ENCODE assay signal across 1 cellular context in the genomic region with DNA sequence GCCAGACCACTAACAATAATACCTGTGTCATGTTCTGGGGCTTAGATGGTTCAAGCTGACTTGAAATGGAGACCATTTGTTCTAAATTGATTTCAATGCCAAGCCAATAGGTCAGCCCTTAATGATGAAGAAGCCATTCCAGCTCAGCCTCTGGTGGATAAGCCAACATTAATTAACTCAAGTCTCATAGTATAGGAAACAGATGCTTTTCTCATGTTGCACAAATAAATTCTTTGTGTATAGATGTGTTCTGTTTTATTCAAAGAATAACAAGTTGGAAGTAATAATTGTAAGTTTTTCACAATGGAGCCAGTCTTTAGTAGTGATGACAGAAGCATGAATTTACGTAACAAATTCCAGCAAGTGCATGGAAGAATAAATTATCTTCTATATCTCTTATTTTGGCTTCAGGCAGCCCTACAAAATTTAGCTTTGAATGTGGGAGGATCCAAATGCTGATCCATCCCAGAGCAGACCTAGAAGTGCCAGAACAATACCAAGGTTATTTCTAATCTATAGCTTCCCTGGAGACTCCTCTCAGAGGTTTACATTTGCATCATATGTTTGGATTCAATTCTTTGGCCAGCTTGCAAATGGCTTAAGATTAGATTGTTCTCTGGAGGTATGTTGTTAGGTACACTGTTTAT.
TF ChIP-seq lines count a peak whose summit lies in the region.

No MANE protein-coding gene starts in this region.

TF ChIP-seq in SK-N-SH, 30 proteins besides CTCF, POLR2A, EP300 and RAD21 (continued from another document):
- TF ChIP-seq, protein P1, sequence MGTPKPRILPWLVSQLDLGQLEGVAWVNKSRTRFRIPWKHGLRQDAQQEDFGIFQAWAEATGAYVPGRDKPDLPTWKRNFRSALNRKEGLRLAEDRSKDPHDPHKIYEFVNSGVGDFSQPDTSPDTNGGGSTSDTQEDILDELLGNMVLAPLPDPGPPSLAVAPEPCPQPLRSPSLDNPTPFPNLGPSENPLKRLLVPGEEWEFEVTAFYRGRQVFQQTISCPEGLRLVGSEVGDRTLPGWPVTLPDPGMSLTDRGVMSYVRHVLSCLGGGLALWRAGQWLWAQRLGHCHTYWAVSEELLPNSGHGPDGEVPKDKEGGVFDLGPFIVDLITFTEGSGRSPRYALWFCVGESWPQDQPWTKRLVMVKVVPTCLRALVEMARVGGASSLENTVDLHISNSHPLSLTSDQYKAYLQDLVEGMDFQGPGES (IDR thresholded peaks at IDR 0.05; ENCODE audit: low read depth, low read length) = no peak
- TF ChIP-seq TAF1 (IDR thresholded peaks at IDR 0.05; ENCODE audit: borderline replicate concordance, low read depth, low read length) (0 out of 2 replicates have a peak, but pooled peaks have one; percentile 5), FOXJ3 (CRISPR knock-in tag; IDR thresholded peaks at IDR 0.05) (no peak), SMC3 (IDR thresholded peaks at IDR 0.05; ENCODE audit: low read depth, low read length) (no peak), CHD2 (IDR thresholded peaks at IDR 0.05; ENCODE audit: low read length, partially characterized antibody) (no peak), NRF1 (IDR thresholded peaks at IDR 0.05; ENCODE audit: low read depth, low read length) (no peak), RFX5 (IDR thresholded peaks at IDR 0.05; ENCODE audit: low read length) (no peak), FOSL2 (IDR thresholded peaks at IDR 0.05; ENCODE audit: borderline replicate concordance, low read depth) (no peak), MEF2A (IDR thresholded peaks at IDR 0.05; ENCODE audit: borderline replicate concordance, low read depth) (no peak), MXI1 (IDR thresholded peaks at IDR 0.05; ENCODE audit: low read depth, low read length) (no peak), YY1 (IDR thresholded peaks at IDR 0.05; ENCODE audit: low read depth) (no peak)
- TF ChIP-seq, protein P2, sequence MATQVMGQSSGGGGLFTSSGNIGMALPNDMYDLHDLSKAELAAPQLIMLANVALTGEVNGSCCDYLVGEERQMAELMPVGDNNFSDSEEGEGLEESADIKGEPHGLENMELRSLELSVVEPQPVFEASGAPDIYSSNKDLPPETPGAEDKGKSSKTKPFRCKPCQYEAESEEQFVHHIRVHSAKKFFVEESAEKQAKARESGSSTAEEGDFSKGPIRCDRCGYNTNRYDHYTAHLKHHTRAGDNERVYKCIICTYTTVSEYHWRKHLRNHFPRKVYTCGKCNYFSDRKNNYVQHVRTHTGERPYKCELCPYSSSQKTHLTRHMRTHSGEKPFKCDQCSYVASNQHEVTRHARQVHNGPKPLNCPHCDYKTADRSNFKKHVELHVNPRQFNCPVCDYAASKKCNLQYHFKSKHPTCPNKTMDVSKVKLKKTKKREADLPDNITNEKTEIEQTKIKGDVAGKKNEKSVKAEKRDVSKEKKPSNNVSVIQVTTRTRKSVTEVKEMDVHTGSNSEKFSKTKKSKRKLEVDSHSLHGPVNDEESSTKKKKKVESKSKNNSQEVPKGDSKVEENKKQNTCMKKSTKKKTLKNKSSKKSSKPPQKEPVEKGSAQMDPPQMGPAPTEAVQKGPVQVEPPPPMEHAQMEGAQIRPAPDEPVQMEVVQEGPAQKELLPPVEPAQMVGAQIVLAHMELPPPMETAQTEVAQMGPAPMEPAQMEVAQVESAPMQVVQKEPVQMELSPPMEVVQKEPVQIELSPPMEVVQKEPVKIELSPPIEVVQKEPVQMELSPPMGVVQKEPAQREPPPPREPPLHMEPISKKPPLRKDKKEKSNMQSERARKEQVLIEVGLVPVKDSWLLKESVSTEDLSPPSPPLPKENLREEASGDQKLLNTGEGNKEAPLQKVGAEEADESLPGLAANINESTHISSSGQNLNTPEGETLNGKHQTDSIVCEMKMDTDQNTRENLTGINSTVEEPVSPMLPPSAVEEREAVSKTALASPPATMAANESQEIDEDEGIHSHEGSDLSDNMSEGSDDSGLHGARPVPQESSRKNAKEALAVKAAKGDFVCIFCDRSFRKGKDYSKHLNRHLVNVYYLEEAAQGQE (IDR thresholded peaks at IDR 0.05; ENCODE audit: low read depth, low read length) = no peak
- TF ChIP-seq, protein P3, sequence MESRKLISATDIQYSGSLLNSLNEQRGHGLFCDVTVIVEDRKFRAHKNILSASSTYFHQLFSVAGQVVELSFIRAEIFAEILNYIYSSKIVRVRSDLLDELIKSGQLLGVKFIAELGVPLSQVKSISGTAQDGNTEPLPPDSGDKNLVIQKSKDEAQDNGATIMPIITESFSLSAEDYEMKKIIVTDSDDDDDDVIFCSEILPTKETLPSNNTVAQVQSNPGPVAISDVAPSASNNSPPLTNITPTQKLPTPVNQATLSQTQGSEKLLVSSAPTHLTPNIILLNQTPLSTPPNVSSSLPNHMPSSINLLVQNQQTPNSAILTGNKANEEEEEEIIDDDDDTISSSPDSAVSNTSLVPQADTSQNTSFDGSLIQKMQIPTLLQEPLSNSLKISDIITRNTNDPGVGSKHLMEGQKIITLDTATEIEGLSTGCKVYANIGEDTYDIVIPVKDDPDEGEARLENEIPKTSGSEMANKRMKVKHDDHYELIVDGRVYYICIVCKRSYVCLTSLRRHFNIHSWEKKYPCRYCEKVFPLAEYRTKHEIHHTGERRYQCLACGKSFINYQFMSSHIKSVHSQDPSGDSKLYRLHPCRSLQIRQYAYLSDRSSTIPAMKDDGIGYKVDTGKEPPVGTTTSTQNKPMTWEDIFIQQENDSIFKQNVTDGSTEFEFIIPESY (IDR thresholded peaks at IDR 0.05; ENCODE audit: borderline replicate concordance, low read depth) = 0 out of 2 replicates have a peak, but pooled peaks have one; percentile 37
- TF ChIP-seq, protein P4, sequence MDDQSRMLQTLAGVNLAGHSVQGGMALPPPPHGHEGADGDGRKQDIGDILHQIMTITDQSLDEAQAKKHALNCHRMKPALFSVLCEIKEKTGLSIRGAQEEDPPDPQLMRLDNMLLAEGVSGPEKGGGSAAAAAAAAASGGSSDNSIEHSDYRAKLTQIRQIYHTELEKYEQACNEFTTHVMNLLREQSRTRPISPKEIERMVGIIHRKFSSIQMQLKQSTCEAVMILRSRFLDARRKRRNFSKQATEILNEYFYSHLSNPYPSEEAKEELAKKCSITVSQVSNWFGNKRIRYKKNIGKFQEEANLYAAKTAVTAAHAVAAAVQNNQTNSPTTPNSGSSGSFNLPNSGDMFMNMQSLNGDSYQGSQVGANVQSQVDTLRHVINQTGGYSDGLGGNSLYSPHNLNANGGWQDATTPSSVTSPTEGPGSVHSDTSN (IDR thresholded peaks at IDR 0.05) = peak; percentile 88
